In genomic region chr9:12814877-12815237, GRCh38 we compare ENCODE assay signal across 2 cellular contexts.
A peak's percentile ranks its signal among the peaks of the same experiment; 100 is the strongest.
TF ChIP-seq lines count a peak whose summit lies in the region.

No MANE protein-coding gene starts in this region.

TF ChIP-seq in A549, 52 proteins besides CTCF, POLR2A, EP300 and RAD21:
- peak; percentile 79 for TF ChIP-seq FOSB (CRISPR knock-in tag; IDR thresholded peaks at IDR 0.05)
- peak; percentile 72 for TF ChIP-seq HOXA7 (CRISPR knock-in tag; IDR thresholded peaks at IDR 0.05)
- TF ChIP-seq TFCP2L1 (CRISPR knock-in tag; IDR thresholded peaks at IDR 0.05) = no peak
- no peak for TF ChIP-seq KDM1A (IDR thresholded peaks at IDR 0.05; ENCODE audit: low read depth)

TF ChIP-seq in IMR-90, 13 proteins besides CTCF, POLR2A, EP300 and RAD21:
- no peak for TF ChIP-seq BHLHE40 (IDR thresholded peaks at IDR 0.05; ENCODE audit: low read depth, low read length)
TF ChIP-seq in IMR-90: peak in this region for 0.
